9 cellular contexts compared by ENCODE assay signal in the genomic region with DNA sequence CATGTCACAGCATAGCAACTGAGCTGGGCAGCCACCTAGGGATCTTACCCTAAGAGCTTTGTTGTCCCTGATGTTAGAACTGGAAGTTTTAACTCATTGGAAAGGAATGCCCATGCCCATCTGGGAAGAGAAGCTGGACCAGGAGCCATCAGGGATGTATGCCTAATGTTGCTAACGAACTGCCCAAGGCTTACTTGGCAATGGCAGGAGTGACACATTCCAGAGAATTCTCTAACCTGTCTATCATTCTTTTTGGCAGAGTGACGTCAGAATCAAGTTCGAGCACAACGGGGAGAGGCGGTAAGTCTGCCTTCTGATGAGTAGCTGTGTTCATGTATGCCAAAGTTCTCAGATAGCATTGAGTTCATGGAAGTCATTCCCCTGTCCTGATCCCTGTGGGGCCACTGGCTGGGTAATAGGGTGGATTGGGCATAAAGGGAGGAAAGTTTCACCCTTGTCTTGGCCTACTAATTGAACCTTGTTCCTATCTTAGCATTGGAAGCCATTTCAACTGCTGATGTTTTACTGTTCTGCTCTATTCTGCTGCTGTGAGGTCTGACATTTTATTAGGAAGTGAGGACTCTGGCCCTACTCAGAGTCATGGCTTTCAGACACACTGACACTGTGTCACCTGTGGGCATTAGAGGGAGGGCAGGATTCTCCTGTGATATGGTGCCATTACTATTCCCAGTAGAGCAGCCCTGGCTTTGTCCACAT. TPM values are rescaled to one million over a fixed set of nuclear protein-coding genes. Genes with fewer than 3 reads are reported as not detected.
DNase-seq lines count a peak whose midpoint lies in the region; ATAC-seq and TF ChIP-seq lines count a peak whose summit lies in the region.
"Had no signal": no experiment of that assay in that cellular context is flagged by ENCODE, and none has a peak within 500 bp of the region (broad histone marks: within the 10 kb centered on the region; RNA-seq: fewer than 3 reads in every experiment).

No MANE protein-coding gene starts in this region.

- no peaks in the 10 kb centered on the region for H3K9me3 Mint-ChIP-seq in GM23338
- H3K9me3 Mint-ChIP-seq in naive B cell, result no peaks in the 10 kb centered on the region

- H3F3A ChIP-seq in GM23338 (replicated peaks; ENCODE audit: low read depth), result no peaks in the 10 kb centered on the region

- no peaks in the 10 kb centered on the region; the same call in 1 of the 2 replicates for H4K20me1 ChIP-seq in GM23338 (replicated peaks; ENCODE audit: insufficient read depth)
- no peaks in the 10 kb centered on the region for H4K20me1 ChIP-seq in KMS-11 (ENCODE audit: insufficient read depth)

- H3K27ac Mint-ChIP-seq in GM23338 (0 out of 2 replicates have a peak overlapping the region, but pooled peaks have one; percentile 7), naive B cell (peak overlapping the region; percentile 81 to 96 (median 92))

- H3K9ac ChIP-seq in KMS-11, result no peak overlapping the region

- peak; percentile 13 for ATAC-seq in GM18858 (IDR thresholded peaks at IDR 0.05; ENCODE audit: unreplicated experiment)
- ATAC-seq in GM23338, result no peak
- peak; percentile 80 to 82 for ATAC-seq in naive B cell (ENCODE audit: low read depth in 2 of 2)
- ATAC-seq in GM19328 (IDR thresholded peaks at IDR 0.05; ENCODE audit: unreplicated experiment), result no peak

- no peak for TF ChIP-seq CTCF in GM23338 (conservative IDR thresholded peaks at IDR 0.05; ENCODE audit: low read depth in 2 of 2)
- no peak for TF ChIP-seq CTCF in KMS-11 (conservative IDR thresholded peaks at IDR 0.05; ENCODE audit: low read depth, low read length)

- H3K4me1 Mint-ChIP-seq in GM23338 (peaks cover 15% of the 10 kb centered on the region), naive B cell (peaks cover 32 to 51% (median 33%) of the 10 kb centered on the region in 3 donors)

- 0 out of 2 replicates have a peak, but pooled peaks cover 6% of the 10 kb centered on the region for H3K79me2 ChIP-seq in GM23338 (replicated peaks; ENCODE audit: insufficient read depth)
- H3K79me2 ChIP-seq in KMS-11 (ENCODE audit: insufficient read depth, low read depth), result no peaks in the 10 kb centered on the region

- H3K4me3 ChIP-seq in GM23338 (no peak overlapping the region), KMS-11 (IDR thresholded peaks at IDR 0.05; ENCODE audit: insufficient read depth, low read depth, low read length) (no peak overlapping the region)

- H3K4me2 ChIP-seq in GM23338, result no peak overlapping the region
- peak overlapping the region; percentile 70; the same call in 1 of the 2 replicates for H3K4me2 ChIP-seq in KMS-11

- no peaks in the 10 kb centered on the region for H3K9me2 ChIP-seq in GM23338 (ENCODE audit: insufficient read depth)

- H3K27ac ChIP-seq in GM23338 (ENCODE audit: low read depth) (no peak overlapping the region), KMS-11 (no peak overlapping the region)

- no peak overlapping the region for H2AFZ ChIP-seq in GM23338
- H2AFZ ChIP-seq in KMS-11 (ENCODE audit: low read depth), result no peak overlapping the region

- no peaks in the 10 kb centered on the region for H3K27me3 Mint-ChIP-seq in GM23338 (ENCODE audit: insufficient read depth, low read depth, poor library complexity)
- no peaks in the 10 kb centered on the region for H3K27me3 Mint-ChIP-seq in naive B cell

- H3K27me3 ChIP-seq in GM23338 (ENCODE audit: insufficient read depth) (no peaks in the 10 kb centered on the region), KMS-11 (ENCODE audit: insufficient read depth, low read depth) (no peaks in the 10 kb centered on the region)

- H3K36me3 ChIP-seq in GM23338 (ENCODE audit: insufficient read depth) (no peaks in the 10 kb centered on the region), KMS-11 (ENCODE audit: insufficient read depth) (no peaks in the 10 kb centered on the region)

- H3K4me3 Mint-ChIP-seq in GM23338 (no peak overlapping the region), naive B cell (peak overlapping the region in 7 of 8 donors; percentile 27 to 85 (median 47))

- H3K36me3 Mint-ChIP-seq in GM23338 (ENCODE audit: low read depth) (0 out of 3 replicates have a peak, but pooled peaks cover 5% of the 10 kb centered on the region), naive B cell (no peaks in the 10 kb centered on the region)

- H3K4me1 ChIP-seq in GM23338 (ENCODE audit: insufficient read depth) (peaks cover 18% of the 10 kb centered on the region; the same call in 1 of the 2 replicates), KMS-11 (ENCODE audit: low read depth, poor library complexity, severe bottlenecking) (peaks cover 36% of the 10 kb centered on the region)

- DNase-seq in GM23338 (ENCODE audit: low spot score) (no peak), naive B cell (no peak), HUDEP-2 (lab: John Stamatoyannopoulos, UW; ENCODE audit: unreplicated experiment in 76 of 76) (no peak), COR-L47 (lab: John Stamatoyannopoulos, UW) (no peak), NK-92 (lab: John Stamatoyannopoulos, UW; ENCODE audit: unreplicated experiment) (no peak)
- DNase-seq: NCI-H1417 had no signal

TF ChIP-seq in GM23338, 12 proteins besides CTCF, POLR2A, EP300 and RAD21 (continues in another document):
- TF ChIP-seq STAT1 (IDR thresholded peaks at IDR 0.05; ENCODE audit: unreplicated experiment), result no peak
- TF ChIP-seq EZH2phosphoT487 (IDR thresholded peaks at IDR 0.05; ENCODE audit: unreplicated experiment), result no peak
- no peak for TF ChIP-seq JUNB (IDR thresholded peaks at IDR 0.05; ENCODE audit: unreplicated experiment)
- no peak for TF ChIP-seq NANOG (IDR thresholded peaks at IDR 0.05; ENCODE audit: borderline replicate concordance)
- TF ChIP-seq CREB1 (CRISPR knock-in tag; IDR thresholded peaks at IDR 0.05; ENCODE audit: low read depth), result no peak
- TF ChIP-seq, protein P1, sequence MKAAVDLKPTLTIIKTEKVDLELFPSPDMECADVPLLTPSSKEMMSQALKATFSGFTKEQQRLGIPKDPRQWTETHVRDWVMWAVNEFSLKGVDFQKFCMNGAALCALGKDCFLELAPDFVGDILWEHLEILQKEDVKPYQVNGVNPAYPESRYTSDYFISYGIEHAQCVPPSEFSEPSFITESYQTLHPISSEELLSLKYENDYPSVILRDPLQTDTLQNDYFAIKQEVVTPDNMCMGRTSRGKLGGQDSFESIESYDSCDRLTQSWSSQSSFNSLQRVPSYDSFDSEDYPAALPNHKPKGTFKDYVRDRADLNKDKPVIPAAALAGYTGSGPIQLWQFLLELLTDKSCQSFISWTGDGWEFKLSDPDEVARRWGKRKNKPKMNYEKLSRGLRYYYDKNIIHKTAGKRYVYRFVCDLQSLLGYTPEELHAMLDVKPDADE (IDR thresholded peaks at IDR 0.05), result no peak
- no peak for TF ChIP-seq ZNF114 (CRISPR knock-in tag; IDR thresholded peaks at IDR 0.05)
- TF ChIP-seq POLR2AphosphoS5 (IDR thresholded peaks at IDR 0.05; ENCODE audit: low read depth), result no peak
- no peak for TF ChIP-seq ZNF331 (CRISPR knock-in tag; IDR thresholded peaks at IDR 0.05; ENCODE audit: low read depth)
- TF ChIP-seq EZH2 (IDR thresholded peaks at IDR 0.05; ENCODE audit: low read depth, unreplicated experiment), result no peak

RNA-seq across cellular contexts. Expression of a gene that starts 23.7 kb away (rescaled TPM):
- 22.2 and 24.6 TPM in 2 replicates for total RNA-seq in GM23338 (2014; rRNA removed; shearing (Covaris generic))
- polyA plus RNA-seq in GM23338 (2016; fragmentation: Nextera tagmentation; extraction: Ambion mirVana) (6.1 and 7.3 TPM in 2 replicates), naive B cell (ENCODE audit: low read depth in 6 of 6) (10 to 100 TPM; 20.8 to 39.1 (median 28.7) TPM)

RNA-seq across cellular contexts. Expression of a gene that starts 45.2 kb away (rescaled TPM):
- 10.6 and 15.4 TPM in 2 replicates for total RNA-seq in GM23338 (2014; rRNA removed; shearing (Covaris generic))
- polyA plus RNA-seq in GM23338 (2016; fragmentation: Nextera tagmentation; extraction: Ambion mirVana), result 19.9 and 21.9 TPM in 2 replicates
- polyA plus RNA-seq in naive B cell (ENCODE audit: low read depth in 6 of 6), result 10 to 100 TPM; 14.9 to 19.7 (median 16.8) TPM

RNA-seq across cellular contexts. Expression of a gene that starts 54.0 kb away (rescaled TPM):
- total RNA-seq in GM23338 (2014; rRNA removed; shearing (Covaris generic)), result 98.8 and 119 TPM in 2 replicates
- polyA plus RNA-seq in GM23338 (2016; fragmentation: Nextera tagmentation; extraction: Ambion mirVana), result 105 and 107 TPM in 2 replicates
- 100 to 1,000 TPM; 557 to 994 (median 667) TPM for polyA plus RNA-seq in naive B cell (ENCODE audit: low read depth in 6 of 6)

Comparison
In these comparisons a context has a peak if more than half of its experiments do, and no peak if none do; other contexts are left out.
1. ATAC-seq: peak in GM18858 (single experiment) and naive B cell (2 of 2); none in GM23338 (single experiment) and GM19328 (single experiment).